In genomic region chr12:132363661-132364347, GRCh38 we compare ENCODE assay signal across 21 cellular contexts. TPM values are rescaled to one million over a fixed set of nuclear protein-coding genes. Genes with fewer than 3 reads are reported as not detected.
A peak's percentile ranks its signal among the peaks of the same experiment; 100 is the strongest.
DNase-seq lines count a peak whose midpoint lies in the region; ATAC-seq and TF ChIP-seq lines count a peak whose summit lies in the region.
"Had no signal": no experiment of that assay in that cellular context is flagged by ENCODE, and none has a peak within 500 bp of the region (broad histone marks: within the 10 kb centered on the region; RNA-seq: fewer than 3 reads in every experiment).

No MANE protein-coding gene starts in this region.

- TF ChIP-seq CTCF in HCT116 (IDR thresholded peaks at IDR 0.05 in 2 of 3, conservative IDR thresholded peaks at IDR 0.05 in 1 of 3; ENCODE audit: borderline replicate concordance in 1 of 3, insufficient read depth in 1 of 3, low read depth in 2 of 3, low read length in 2 of 3) (no peak), RWPE2 (IDR thresholded peaks at IDR 0.05; ENCODE audit: poor library complexity, severe bottlenecking) (no peak), left lung (IDR thresholded peaks at IDR 0.05) (no peak)

- H4K20me1 ChIP-seq in HCT116 (ENCODE audit: insufficient read depth), result no peaks in the 10 kb centered on the region

- ATAC-seq in HCT116 (peak; percentile 34; the same call in 1 of the 2 replicates), RWPE2 (ENCODE audit: low read depth) (no peak), left lung (no peak), GM21723 (IDR thresholded peaks at IDR 0.05; ENCODE audit: unreplicated experiment) (no peak), HG03196 (IDR thresholded peaks at IDR 0.05; ENCODE audit: unreplicated experiment) (no peak)
- ATAC-seq: A549, HepG2, Panc1 had no signal

- no peaks in the 10 kb centered on the region for H3K79me2 ChIP-seq in HCT116 (ENCODE audit: insufficient read depth, low read length)

- peaks cover 2% of the 10 kb centered on the region; the same call in 1 of the 2 replicates for H3K27me3 ChIP-seq in HCT116 (ENCODE audit: insufficient read depth, low read length)
- peaks cover 6% of the 10 kb centered on the region for H3K27me3 ChIP-seq in RWPE2 (ENCODE audit: insufficient read depth, poor library complexity, severe bottlenecking)
- H3K27me3 ChIP-seq in left lung, result peaks cover 0 to 19% of the 10 kb centered on the region in 2 donors
- H3K27me3 ChIP-seq: SJSA1 had no signal

- H3K4me3 ChIP-seq in HCT116 (replicated peaks in 1 of 2; ENCODE audit: low read depth in 1 of 2, low read length in 2 of 2) (no peak overlapping the region), RWPE2 (ENCODE audit: severe bottlenecking) (no peak overlapping the region), left lung (no peak overlapping the region)
- H3K4me3 ChIP-seq: A549, SJSA1 had no signal

- no peaks in the 10 kb centered on the region for H3K9me3 ChIP-seq in HCT116 (ENCODE audit: control insufficient read depth in 1 of 2, insufficient read depth in 1 of 2, low read depth in 1 of 2, low read length in 2 of 2)
- H3K9me3 ChIP-seq in RWPE2 (ENCODE audit: severe bottlenecking), result no peaks in the 10 kb centered on the region
- peaks cover 0 to 6% of the 10 kb centered on the region in 2 donors for H3K9me3 ChIP-seq in left lung
- H3K9me3 ChIP-seq: A549, SJSA1 had no signal

- H3K4me2 ChIP-seq in HCT116 (ENCODE audit: low read length), result 0 out of 2 replicates have a peak overlapping the region, but pooled peaks have one; percentile 2
- H3K4me2 ChIP-seq: A549 had no signal

- RAD21 ChIA-PET in HCT116 (lab: Charles Lee; ENCODE audit: low non-redundant PET in 1 of 2, low total read pairs in 2 of 2, uncharacterized antibody in 2 of 2, unreplicated experiment in 2 of 2), result no interaction called here

- no peak overlapping the region for H3K9ac ChIP-seq in HCT116 (ENCODE audit: low read length)

- no peak for TF ChIP-seq POLR2A in HCT116 (IDR thresholded peaks at IDR 0.05; ENCODE audit: borderline replicate concordance, extremely low read depth, insufficient read depth, insufficient read length)

- CTCF ChIA-PET in HCT116 (lab: Charles Lee), result no interaction called here

- H3K36me3 ChIP-seq in HCT116 (ENCODE audit: control insufficient read depth in 1 of 2, insufficient read depth in 2 of 2, low read length in 2 of 2) (no peaks in the 10 kb centered on the region), RWPE2 (ENCODE audit: low read depth) (no peaks in the 10 kb centered on the region), left lung (no peaks in the 10 kb centered on the region)
- H3K36me3 ChIP-seq: SJSA1 had no signal

- intact Hi-C loops in HCT116 (cut with micrococcal nuclease), result no loop called here
- intact Hi-C loops in left lung (cut with DNase I), result no loop called here
- intact Hi-C loops in posterior vena cava (cut with DNase I), result no loop called here

- BruUV-seq in HCT116 (replicated peaks; lab: Mats Ljungman, UMichigan), result no TSS peak

- no peak overlapping the region for H2AFZ ChIP-seq in HCT116 (ENCODE audit: low read depth, low read length, poor library complexity, severe bottlenecking)

- TF ChIP-seq RAD21 in HCT116 (IDR thresholded peaks at IDR 0.05; ENCODE audit: low read depth), result no peak

- DNase-seq in HCT116 (ENCODE audit: low read depth, low spot score) (no peak), RWPE2 (ENCODE audit: low spot score) (peak; percentile 33), left lung (peak; percentile 13 to 74), posterior vena cava (ENCODE audit: low spot score) (peak; percentile 62), NCI-H146 (lab: John Stamatoyannopoulos, UW) (no peak), DMS79 (lab: John Stamatoyannopoulos, UW) (no peak)
- DNase-seq: HFFc6, KBM-7, NCI-H1105 treated with DMSO at 0.1 percent for 48 hours, NCI-H1694 treated with DMSO at 0.1 percent for 48 hours, NCI-H2081 treated with DMSO at 0.1 percent for 48 hours, NCI-H2171 treated with DMSO at 0.1 percent for 48 hours, NCI-H524 treated with DMSO at 0.1 percent for 48 hours, NCI-H82 had no signal

- H3K4me1 ChIP-seq in HCT116 (ENCODE audit: control insufficient read depth in 1 of 2, insufficient read depth in 2 of 2, low read length in 2 of 2) (peaks cover 0 to 10% of the 10 kb centered on the region in 2 experiments; a peak in 2 of 4 replicates), RWPE2 (ENCODE audit: insufficient read depth, poor library complexity, severe bottlenecking) (no peaks in the 10 kb centered on the region), left lung (no peaks in the 10 kb centered on the region)
- H3K4me1 ChIP-seq: A549, SJSA1 had no signal

- H3K27ac ChIP-seq in HCT116 (ENCODE audit: low read depth, low read length), result no peak overlapping the region
- H3K27ac ChIP-seq in RWPE2 (ENCODE audit: poor library complexity, severe bottlenecking), result no peak overlapping the region
- H3K27ac ChIP-seq in left lung, result no peak overlapping the region
- H3K27ac ChIP-seq: A549, SJSA1 had no signal

- no peaks in the 10 kb centered on the region for H3K9me2 ChIP-seq in HCT116 (ENCODE audit: insufficient read depth)

- POLR2A ChIA-PET in HCT116 (lab: Charles Lee), result no interaction called here

TF ChIP-seq in HCT116, 20 proteins besides CTCF, POLR2A, EP300 and RAD21:
- no peak for TF ChIP-seq ATF3 (IDR thresholded peaks at IDR 0.05)
- no peak for TF ChIP-seq REST (IDR thresholded peaks at IDR 0.05; ENCODE audit: low read depth)

RNA-seq across cellular contexts. Expression of gene GALNT9, which starts 34.4 kb away (rescaled TPM):
- total RNA-seq in HCT116 (2021; ENCODE audit: unreplicated experiment), result 2.6 TPM
- 1.6 and 2.6 TPM in 2 replicates for polyA plus RNA-seq in HCT116 (2012)
- total RNA-seq in left lung, result under 1 TPM in 1 of 2 donors, not detected in 1; 0.17 TPM
- total RNA-seq in posterior vena cava, result not detected
- total RNA-seq: HFFc6, HT-29, SJSA1 had no signal
- polyA plus RNA-seq: HepG2 had no signal

Comparison
In these comparisons a context has a peak if more than half of its experiments do, and no peak if none do; other contexts are left out.
1. DNase-seq: peak in RWPE2 (single experiment), left lung (2 of 2) and posterior vena cava (single experiment); none in HCT116 (single experiment), NCI-H146 (single experiment) and DMS79 (single experiment).